ENCODE assay signal across 9 cellular contexts in the genomic region with DNA sequence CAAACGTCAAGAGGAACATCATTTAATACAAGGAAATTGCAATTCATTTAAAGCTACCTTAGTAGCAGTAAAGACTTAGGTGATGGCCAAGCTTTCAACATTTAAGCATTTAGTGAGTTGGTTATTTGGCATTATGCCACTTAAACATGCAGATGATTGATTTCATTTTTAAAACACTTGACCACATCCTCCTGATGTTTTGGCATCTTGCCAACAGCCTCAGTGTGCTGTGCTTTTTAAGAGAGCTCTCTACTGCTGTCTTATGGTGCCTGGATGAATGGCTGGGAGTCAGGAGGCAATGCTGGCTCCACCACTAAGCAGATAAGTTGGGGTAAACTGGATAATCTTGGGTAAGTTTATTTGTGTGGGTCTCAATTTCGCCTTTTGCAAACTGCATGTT.
DNase-seq lines count a peak whose midpoint lies in the region; ATAC-seq and TF ChIP-seq lines count a peak whose summit lies in the region.
"Had no signal": no experiment of that assay in that cellular context is flagged by ENCODE, and none has a peak within 500 bp of the region (broad histone marks: within the 10 kb centered on the region; RNA-seq: fewer than 3 reads in every experiment).

No MANE protein-coding gene starts in this region.

- ATAC-seq in HG02588 (IDR thresholded peaks at IDR 0.05; ENCODE audit: unreplicated experiment) (peak; percentile 70), upper lobe of right lung (no peak)

- H3K27ac ChIP-seq in upper lobe of right lung, result no peak overlapping the region

- TF ChIP-seq CTCF in GM12872 (IDR thresholded peaks at IDR 0.05; ENCODE audit: insufficient read depth, low read depth, low read length) (0 out of 3 replicates have a peak, but pooled peaks have one; percentile 19), choroid plexus epithelial cell (conservative IDR thresholded peaks at IDR 0.05; ENCODE audit: low read depth, low read length) (peak; percentile 76), CD14-positive monocyte (IDR thresholded peaks at IDR 0.05) (no peak), upper lobe of right lung (IDR thresholded peaks at IDR 0.05) (no peak)

- H3K4me3 ChIP-seq in choroid plexus epithelial cell (ENCODE audit: low read depth, low read length) (no peak overlapping the region), upper lobe of right lung (no peak overlapping the region)

- no peaks in the 10 kb centered on the region for H3K4me1 ChIP-seq in upper lobe of right lung

- H3K27me3 ChIP-seq in upper lobe of right lung, result no peaks in the 10 kb centered on the region

- H3K9me3 ChIP-seq in upper lobe of right lung, result no peaks in the 10 kb centered on the region

- H3K36me3 ChIP-seq in upper lobe of right lung, result no peaks in the 10 kb centered on the region

- H3K9me3 Mint-ChIP-seq in CD14-positive monocyte, result peaks cover 0 to 2% (median 0%) of the 10 kb centered on the region in 7 donors

- no peaks in the 10 kb centered on the region for H3K36me3 Mint-ChIP-seq in CD14-positive monocyte
- H3K36me3 Mint-ChIP-seq: brain had no signal

- intact Hi-C loops in CD14-positive monocyte (cut with micrococcal nuclease), result no loop called here
- intact Hi-C loops in upper lobe of right lung (cut with DNase I), result no loop called here

- H3K27ac Mint-ChIP-seq in CD14-positive monocyte, result no peak overlapping the region
- H3K27ac Mint-ChIP-seq: brain had no signal

- peaks cover 19% of the 10 kb centered on the region for H3K4me1 Mint-ChIP-seq in CD14-positive monocyte

- peak; percentile 56 to 84 for DNase-seq in NCI-H187 (lab: John Stamatoyannopoulos, UW)
- peak; percentile 36 for DNase-seq in activated CD4-positive, CD25-positive, alpha-beta regulatory T cell treated with anti-CD3 and anti-CD28 coated beads, Interleukin-2, amount 50 U/mL, for 72 hours
- DNase-seq in choroid plexus epithelial cell (ENCODE audit: low read depth), result peak; percentile 97
- peak; percentile 5 for DNase-seq in putamen (ENCODE audit: low spot score)
- no peak for DNase-seq in CD14-positive monocyte (ENCODE audit: low spot score)
- no peak for DNase-seq in upper lobe of right lung

- H3K27me3 Mint-ChIP-seq in CD14-positive monocyte (ENCODE audit: low read depth in 3 of 3), result peaks cover 0 to 7% (median 3%) of the 10 kb centered on the region in 3 donors
- H3K27me3 Mint-ChIP-seq: brain had no signal

- no peak overlapping the region for H3K4me3 Mint-ChIP-seq in CD14-positive monocyte
- H3K4me3 Mint-ChIP-seq: brain had no signal

Comparison
In these comparisons a context has a peak if more than half of its experiments do, and no peak if none do; other contexts are left out.
1. CTCF ChIP-seq: peak in GM12872 (single experiment) and choroid plexus epithelial cell (single experiment); none in CD14-positive monocyte (single experiment) and upper lobe of right lung (single experiment).
2. DNase-seq: peak in NCI-H187 (2 of 2), activated CD4-positive, CD25-positive, alpha-beta regulatory T cell treated with anti-CD3 and anti-CD28 coated beads, Interleukin-2, amount 50 U/mL, for 72 hours (single experiment), choroid plexus epithelial cell (single experiment) and putamen (single experiment); none in CD14-positive monocyte (single experiment) and upper lobe of right lung (single experiment).